ENCODE assay signal across 24 cellular contexts in the genomic region with DNA sequence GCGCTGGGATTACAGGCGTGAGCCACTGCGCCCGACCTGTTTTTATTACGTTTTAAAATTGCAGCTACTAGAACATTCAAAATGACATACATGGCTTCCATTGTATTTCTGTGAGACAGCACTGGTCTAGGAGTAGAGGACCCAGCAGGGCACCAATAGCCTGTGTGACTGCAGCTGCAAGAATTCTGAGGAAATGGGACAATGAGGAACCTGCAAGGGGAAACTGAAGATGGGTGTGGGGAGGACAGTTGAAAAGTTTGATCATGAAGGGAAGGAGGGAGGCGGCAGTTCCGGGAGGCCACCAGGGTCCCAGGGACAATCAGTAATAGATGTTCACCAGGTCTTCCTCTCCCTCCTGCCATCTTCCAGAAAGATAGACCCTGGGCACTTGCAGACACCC. TPM values are rescaled to one million over a fixed set of nuclear protein-coding genes. Genes with fewer than 3 reads are reported as not detected.
"Had no signal": no experiment of that assay in that cellular context is flagged by ENCODE, and none has a peak within 500 bp of the region (broad histone marks: within the 10 kb centered on the region; RNA-seq: fewer than 3 reads in every experiment).

No MANE protein-coding gene starts in this region.

- H3K27me3 ChIP-seq: heart right ventricle had no signal

- DNase-seq: activated B cell treated with CpG ODN at 0.5 μM for 24 hours; activated CD4-positive, alpha-beta T cell treated with anti-CD3 and anti-CD28 coated beads for 36 hours; activated CD4-positive, alpha-beta T cell treated with anti-CD3 and anti-CD28 coated beads, Interleukin-2, amount 50 U/mL, for 48 hours; activated CD8-positive, alpha-beta memory T cell treated with anti-CD3 and anti-CD28 coated beads, Interleukin-2, amount 50 U/mL, for 48 hours; activated effector memory CD4-positive, alpha-beta T cell treated with anti-CD3 and anti-CD28 coated beads, Interleukin-2, amount 50 U/mL, for 16 hours; activated naive CD4-positive, alpha-beta T cell treated with anti-CD3 and anti-CD28 coated beads, Interleukin-2, amount 10 ng/mL, durations not matched to agents 7 days and 5 days; activated T-cell treated with anti-CD3 and anti-CD28 coated beads, Interleukin-2, amount 50 U/mL, for 72 hours; amygdala; cerebellar nuclear complex; heart right ventricle; islet precursor cell; left cardiac atrium; mesendoderm; mucosa of descending colon; nucleus accumbens; spleen; stimulated activated CD4-positive, alpha-beta T cell treated with anti-CD3 and anti-CD28 coated beads, Interleukin-4, amount 100 ng/mL, for 1 hour; stimulated activated naive CD4-positive, alpha-beta T cell; T-helper 9 cell had no signal

- ATAC-seq: activated CD4-positive, alpha-beta T cell treated with anti-CD3 and anti-CD28 coated beads for 36 hours; activated T-cell treated with anti-CD3 and anti-CD28 coated beads, Interleukin-2, amount 50 U/mL, for 72 hours; heart right ventricle; left cardiac atrium; mucosa of descending colon had no signal

- H3K4me3 ChIP-seq: coronary artery, heart right ventricle, mucosa of descending colon, spleen had no signal

- H3K27ac ChIP-seq: coronary artery, epithelial cell of prostate, heart right ventricle, spleen had no signal

- H3K36me3 ChIP-seq: heart right ventricle, spleen had no signal

- H3K9me3 ChIP-seq: heart right ventricle, mucosa of descending colon, spleen had no signal

RNA-seq across cellular contexts. Expression of a gene that starts 16.6 kb away (rescaled TPM):
- total RNA-seq: activated B cell treated with CpG ODN at 0.5 μM for 24 hours; activated CD4-positive, alpha-beta T cell treated with anti-CD3 and anti-CD28 coated beads for 36 hours; activated CD8-positive, alpha-beta memory T cell treated with anti-CD3 and anti-CD28 coated beads for 36 hours; progenitor cell of endocrine pancreas; T-helper 1 cell treated with Interleukin-12 subunit alpha and Interleukin-12 subunit beta and Interleukin-4 antibody, amounts not matched to agents 30 ng/mL and 1 ng/mL, for 36 hours had no signal
